In the genomic region with DNA sequence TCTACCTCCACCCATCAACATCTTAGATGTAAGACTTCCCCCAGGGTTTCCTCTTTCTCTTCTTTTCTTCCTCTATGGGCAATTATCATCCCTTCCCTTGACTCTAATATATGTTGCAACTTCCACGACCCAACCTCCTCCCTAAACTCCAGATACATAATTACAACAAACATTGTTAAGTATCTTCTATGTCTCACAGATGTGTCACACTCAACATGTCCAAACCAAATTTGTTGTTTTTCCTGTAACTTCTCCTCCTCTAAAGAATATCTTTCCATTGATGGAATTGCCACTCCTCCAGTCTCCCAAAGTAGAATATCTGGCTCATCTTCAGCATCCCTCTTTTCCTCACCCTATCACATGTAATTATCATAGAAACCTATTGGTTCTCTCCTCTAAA, we compare ENCODE assay signal across 28 cellular contexts.
DNase-seq lines count a peak whose midpoint lies in the region; ATAC-seq, FAIRE-seq and TF ChIP-seq lines count a peak whose summit lies in the region.
"Had no signal": no experiment of that assay in that cellular context is flagged by ENCODE, and none has a peak within 500 bp of the region (broad histone marks: within the 10 kb centered on the region; RNA-seq: fewer than 3 reads in every experiment).

No MANE protein-coding gene starts in this region.

- H3K9me3 ChIP-seq in mammary epithelial cell (replicated peaks; ENCODE audit: insufficient read depth, low read length): no peaks in the 10 kb centered on the region
- H3K9me3 ChIP-seq in breast epithelium: no peaks in the 10 kb centered on the region
- H3K9me3 ChIP-seq in keratinocyte (ENCODE audit: control insufficient read depth, low read depth, low read length): no peaks in the 10 kb centered on the region
- peaks cover 1% of the 10 kb centered on the region for H3K9me3 ChIP-seq in aorta (ENCODE audit: control insufficient read depth, low read length)
- H3K9me3 ChIP-seq: BE2C, BLaER1 had no signal

- in situ Hi-C loops in mammary epithelial cell (cut with MboI; ENCODE audit: low sequenced_read_pairs in 2 of 2): no loop called here

- H3K9ac ChIP-seq in mammary epithelial cell (ENCODE audit: insufficient read depth, low read length) (no peak overlapping the region), keratinocyte (ENCODE audit: control insufficient read depth, extremely low read depth, insufficient read depth, low read length) (no peak overlapping the region)
- H3K9ac ChIP-seq: BLaER1 had no signal

- H3K4me1 ChIP-seq in mammary epithelial cell (ENCODE audit: insufficient read depth, low read length): peaks cover 15% of the 10 kb centered on the region
- H3K4me1 ChIP-seq in breast epithelium: no peaks in the 10 kb centered on the region
- peaks cover 12% of the 10 kb centered on the region for H3K4me1 ChIP-seq in keratinocyte (ENCODE audit: control insufficient read depth, extremely low read depth, insufficient read depth, low read length)
- no peaks in the 10 kb centered on the region for H3K4me1 ChIP-seq in aorta (ENCODE audit: control insufficient read depth in 1 of 2, insufficient read depth in 2 of 2, low read length in 2 of 2)
- H3K4me1 ChIP-seq: BE2C, BLaER1 had no signal

- H3K79me2 ChIP-seq in mammary epithelial cell (ENCODE audit: insufficient read depth, low read length): no peaks in the 10 kb centered on the region
- no peaks in the 10 kb centered on the region for H3K79me2 ChIP-seq in keratinocyte (ENCODE audit: control insufficient read depth, insufficient read depth, low read length)

- H3K36me3 ChIP-seq in mammary epithelial cell (ENCODE audit: insufficient read depth, low read length) (no peaks in the 10 kb centered on the region), breast epithelium (no peaks in the 10 kb centered on the region), bronchial epithelial cell (ENCODE audit: control insufficient read depth, insufficient read depth, low read length) (no peaks in the 10 kb centered on the region), keratinocyte (ENCODE audit: control insufficient read depth in 2 of 2, extremely low read depth in 1 of 2, insufficient read depth in 2 of 2, low read length in 2 of 2) (no peaks in the 10 kb centered on the region), aorta (ENCODE audit: control insufficient read depth in 1 of 2, insufficient read depth in 2 of 2, low read length in 1 of 2) (no peaks in the 10 kb centered on the region)
- H3K36me3 ChIP-seq: BE2C, BLaER1 had no signal

- ATAC-seq in esophagus mucosa (peak; percentile 22), HG03439 (IDR thresholded peaks at IDR 0.05; ENCODE audit: unreplicated experiment) (no peak), aorta (ENCODE audit: low FRiP score) (no peak)
- ATAC-seq: GM12878 had no signal

- DNase-seq in mammary epithelial cell (peak; percentile 79), breast epithelium (ENCODE audit: low spot score in 2 of 2) (no peak), bronchial epithelial cell (ENCODE audit: low read depth) (peak; percentile 74), keratinocyte (ENCODE audit: low read depth, low spot score) (peak; percentile 26), aorta (no peak)
- no peak for DNase-seq in stimulated activated CD4-positive, alpha-beta T cell treated with anti-CD3 and anti-CD28 coated beads, Interleukin-4, amount 100 ng/mL, for 24 hours
- DNase-seq: 8988T; ACHN; BE2C; C1 segment of cervical spinal cord; CD4-positive, alpha-beta memory T cell; CD4-positive, CD25-positive, alpha-beta regulatory T cell; CD8-positive, alpha-beta memory T cell; COR-L47; DMS 273 treated with DMSO at 0.1 percent for 48 hours; DMS153; DMS53; DMS79; DND-41; EL; GDM1 had no signal

- intact Hi-C loops in mammary epithelial cell (cut with micrococcal nuclease): no loop called here
- intact Hi-C loops in breast epithelium (cut with DNase I; ENCODE audit: low total_unique reads): no loop called here
- intact Hi-C loops in aorta (cut with DNase I): no loop called here

- FAIRE-seq in bronchial epithelial cell (lab: Jason Lieb, UNC) (no peak), keratinocyte (lab: Jason Lieb, UNC) (peak; percentile 56)
- FAIRE-seq: A204.1, GM12878, GM12892, GM18507 had no signal

- H2AFZ ChIP-seq in mammary epithelial cell (ENCODE audit: low read depth, low read length) (peak overlapping the region; percentile 1), keratinocyte (ENCODE audit: control insufficient read depth, low read length) (no peak overlapping the region)

- WGBS in mammary epithelial cell (ENCODE audit: low coverage, missing lambda C conversion rate): 0% methylated on average over 1 of the region's 1 CpG
- WGBS in aorta, 2 donors: 71 to 80% methylated on average over 1 of the region's 1 CpG

- no peak overlapping the region for H3K27ac ChIP-seq in mammary epithelial cell (ENCODE audit: insufficient read depth, low read depth, low read length)
- no peak overlapping the region for H3K27ac ChIP-seq in breast epithelium
- H3K27ac ChIP-seq in keratinocyte (ENCODE audit: control insufficient read depth, insufficient read depth, low read length): no peak overlapping the region
- no peak overlapping the region for H3K27ac ChIP-seq in aorta (ENCODE audit: low read depth in 1 of 2, low read length in 2 of 2)
- H3K27ac ChIP-seq: BLaER1 had no signal

- H3K9me1 ChIP-seq in keratinocyte (ENCODE audit: control insufficient read depth, extremely low read depth, insufficient read depth, low read length): no peaks in the 10 kb centered on the region

- H3K4me3 ChIP-seq in mammary epithelial cell (replicated peaks in 1 of 3; ENCODE audit: insufficient read depth in 1 of 3, low read depth in 2 of 3, low read length in 3 of 3) (no peak overlapping the region), breast epithelium (no peak overlapping the region), bronchial epithelial cell (ENCODE audit: low read depth, low read length) (no peak overlapping the region), keratinocyte (ENCODE audit: control insufficient read depth in 2 of 3, extremely low read depth in 1 of 3, insufficient read depth in 2 of 3, low read depth in 1 of 3, low read length in 3 of 3) (no peak overlapping the region), aorta (ENCODE audit: low read length in 2 of 2) (no peak overlapping the region)
- H3K4me3 ChIP-seq: BLaER1, GM12878 had no signal

- no peak for TF ChIP-seq POLR2A in breast epithelium (IDR thresholded peaks at IDR 0.05)

- H3K4me2 ChIP-seq in mammary epithelial cell (ENCODE audit: insufficient read depth, low read depth, low read length) (no peak overlapping the region), keratinocyte (ENCODE audit: control insufficient read depth, extremely low read depth, insufficient read depth, low read depth, low read length) (no peak overlapping the region)
- H3K4me2 ChIP-seq: BLaER1 had no signal

- CTCF ChIA-PET in mammary epithelial cell (lab: Charles Lee; ENCODE audit: low non-redundant PET): no interaction called here

- H3K27me3 ChIP-seq in mammary epithelial cell (ENCODE audit: insufficient read depth, low read length) (no peaks in the 10 kb centered on the region), breast epithelium (no peaks in the 10 kb centered on the region), bronchial epithelial cell (ENCODE audit: control insufficient read depth, insufficient read depth, low read length) (no peaks in the 10 kb centered on the region), keratinocyte (ENCODE audit: control insufficient read depth, extremely low read depth, insufficient read depth, low read length) (no peaks in the 10 kb centered on the region), aorta (ENCODE audit: control insufficient read depth in 1 of 2, insufficient read depth in 2 of 2, low read length in 1 of 2) (no peaks in the 10 kb centered on the region)
- H3K27me3 ChIP-seq: BE2C, BLaER1 had no signal

- dilution Hi-C loops in mammary epithelial cell (cut with HindIII; ENCODE audit: low sequenced_read_pairs) (no loop called here), keratinocyte (cut with MboI; ENCODE audit: extremely low pct_ligation_motif_present, low sequenced_read_pairs) (no loop called here)

- no TSS peak for BruUV-seq in mammary epithelial cell (replicated peaks; lab: Mats Ljungman, UMichigan)

- no peak for TF ChIP-seq CTCF in mammary epithelial cell (conservative IDR thresholded peaks at IDR 0.05 in 1 of 2, IDR thresholded peaks at IDR 0.05 in 1 of 2; ENCODE audit: extremely low read depth in 1 of 2, insufficient read depth in 1 of 2, low read depth in 1 of 2, low read length in 2 of 2)
- no peak for TF ChIP-seq CTCF in breast epithelium (IDR thresholded peaks at IDR 0.05)
- TF ChIP-seq CTCF in bronchial epithelial cell (IDR thresholded peaks at IDR 0.05; ENCODE audit: insufficient read depth, low read length, severe bottlenecking): no peak
- TF ChIP-seq CTCF in keratinocyte (optimal IDR thresholded peaks at IDR 0.05 in 1 of 3, IDR thresholded peaks at IDR 0.05 in 1 of 3, conservative IDR thresholded peaks at IDR 0.05 in 1 of 3; ENCODE audit: extremely low read depth in 1 of 3, insufficient read depth in 2 of 3, low read length in 3 of 3): no peak

- H4K20me1 ChIP-seq in mammary epithelial cell (ENCODE audit: insufficient read depth, low read length) (no peaks in the 10 kb centered on the region), keratinocyte (ENCODE audit: control insufficient read depth, extremely low read depth, insufficient read depth, low read length) (no peaks in the 10 kb centered on the region)
- H4K20me1 ChIP-seq: BLaER1 had no signal

Comparison
In these comparisons a context has a peak if more than half of its experiments do, and no peak if none do; other contexts are left out.
1. DNase-seq: peak in mammary epithelial cell (single experiment), bronchial epithelial cell (single experiment) and keratinocyte (single experiment); none in breast epithelium (0 of 2), stimulated activated CD4-positive, alpha-beta T cell treated with anti-CD3 and anti-CD28 coated beads, Interleukin-4, amount 100 ng/mL, for 24 hours (single experiment) and aorta (0 of 2).